In the genomic region with DNA sequence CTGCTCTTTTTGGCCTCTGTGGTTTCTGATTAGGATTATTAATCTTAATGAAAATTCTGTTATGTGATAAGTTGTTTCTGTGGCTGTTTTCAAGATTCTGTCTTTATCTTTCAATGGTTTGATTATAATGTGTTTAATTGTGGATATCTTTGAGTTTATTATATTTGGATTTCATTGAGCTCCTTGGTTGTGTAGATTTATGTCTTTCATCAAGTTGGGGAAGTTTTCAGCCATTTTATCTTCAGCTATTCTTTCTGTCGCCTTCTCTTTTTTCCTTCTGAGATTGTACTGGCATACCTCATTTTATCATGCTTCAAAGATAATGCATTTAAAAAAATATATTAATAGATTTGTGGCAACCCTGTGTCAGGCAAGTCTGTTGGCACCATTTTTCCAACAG, we compare ENCODE assay signal across 18 cellular contexts. TPM values are rescaled to one million over a fixed set of nuclear protein-coding genes. Genes with fewer than 3 reads are reported as not detected.
DNase-seq lines count a peak whose midpoint lies in the region; ATAC-seq, FAIRE-seq and TF ChIP-seq lines count a peak whose summit lies in the region.
"Had no signal": no experiment of that assay in that cellular context is flagged by ENCODE, and none has a peak within 500 bp of the region (broad histone marks: within the 10 kb centered on the region; RNA-seq: fewer than 3 reads in every experiment).

No MANE protein-coding gene starts in this region.

- H3K9me3 ChIP-seq in skeletal muscle satellite cell (replicated peaks; ENCODE audit: low read length) (no peaks in the 10 kb centered on the region), small intestine (ENCODE audit: control insufficient read depth, low read depth) (no peaks in the 10 kb centered on the region)
- H3K9me3 ChIP-seq: BLaER1, HAP-1 had no signal

- H3K27me3 ChIP-seq in ACC112 (ENCODE audit: insufficient read depth, low read length) = no peaks in the 10 kb centered on the region
- no peaks in the 10 kb centered on the region for H3K27me3 ChIP-seq in skeletal muscle satellite cell (ENCODE audit: control insufficient read depth, insufficient read depth, low read length)
- no peaks in the 10 kb centered on the region for H3K27me3 ChIP-seq in small intestine (ENCODE audit: control insufficient read depth in 2 of 2, insufficient read depth in 2 of 2, low read length in 2 of 2)
- H3K27me3 ChIP-seq: BLaER1 had no signal

- FAIRE-seq in small intestine (lab: Jason Lieb, UNC) = no peak
- FAIRE-seq: H1, HepG2 had no signal

- no peak for DNase-seq in HFFc6
- DNase-seq in WTC11 (ENCODE audit: low spot score) = no peak
- DNase-seq in small intestine = no peak
- DNase-seq in NK-92 treated with Interleukin-12 subunit alpha and Interleukin-12 subunit beta, amount 100 ng/mL, for 24 hours (lab: John Stamatoyannopoulos, UW) = no peak
- DNase-seq: CD4-positive, alpha-beta memory T cell; DMS153; DMS79; GDM1; KBM-7 had no signal

- H3K27me3 Mint-ChIP-seq in HFFc6 (ENCODE audit: insufficient read depth) (no peaks in the 10 kb centered on the region), WTC11 (ENCODE audit: low read depth) (no peaks in the 10 kb centered on the region)
- H3K27me3 Mint-ChIP-seq: CD4-positive, alpha-beta memory T cell; IgD-negative memory B cell had no signal

- CTCF ChIA-PET in WTC11 (lab: Charles Lee) = no interaction called here

- H3K4me2 ChIP-seq in skeletal muscle satellite cell (ENCODE audit: low read length) = peak overlapping the region; percentile 8
- H3K4me2 ChIP-seq: BLaER1 had no signal

- peaks cover 10% of the 10 kb centered on the region for H3K79me2 ChIP-seq in ACC112 (ENCODE audit: control insufficient read depth, insufficient read depth, low read length, unreplicated experiment)

- peaks cover 73% of the 10 kb centered on the region for H3K36me3 Mint-ChIP-seq in HFFc6 (ENCODE audit: low read depth)
- peaks cover 28% of the 10 kb centered on the region for H3K36me3 Mint-ChIP-seq in WTC11

- TF ChIP-seq CTCF in HFFc6 (IDR thresholded peaks at IDR 0.05) (no peak), WTC11 (IDR thresholded peaks at IDR 0.05) (no peak)

- H3K36me3 ChIP-seq in ACC112 (ENCODE audit: insufficient read depth, low read length) (peaks cover 48% of the 10 kb centered on the region), skeletal muscle satellite cell (ENCODE audit: insufficient read depth, low read length) (peaks cover 38% of the 10 kb centered on the region), small intestine (ENCODE audit: control insufficient read depth in 2 of 2, insufficient read depth in 2 of 2, low read length in 2 of 2) (peaks cover 4 to 7% of the 10 kb centered on the region in 2 donors)

- POLR2A ChIA-PET in WTC11 (lab: Charles Lee) = no interaction called here

- H2AFZ ChIP-seq in ACC112 (ENCODE audit: low read length, unreplicated experiment) = no peak overlapping the region

- WGBS in small intestine, 3 donors = 96 to 100% (median 96%) methylated on average over 1 of the region's 1 CpG

- H3K27ac ChIP-seq in ACC112 (ENCODE audit: low read depth, low read length) = 0 out of 2 replicates have a peak overlapping the region, but pooled peaks have one; percentile 26
- no peak overlapping the region for H3K27ac ChIP-seq in small intestine (ENCODE audit: low read depth in 1 of 2, low read length in 1 of 2)
- H3K27ac ChIP-seq: BLaER1 had no signal

- ATAC-seq in WTC11 (no peak), HG02981 (IDR thresholded peaks at IDR 0.05; ENCODE audit: unreplicated experiment) (no peak)
- ATAC-seq: HepG2 had no signal

- H3K9ac ChIP-seq in skeletal muscle satellite cell (ENCODE audit: low read depth, low read length) = no peak overlapping the region
- H3K9ac ChIP-seq: BLaER1 had no signal

- H3K4me3 ChIP-seq in ACC112 (ENCODE audit: low read depth, low read length) (no peak overlapping the region), skeletal muscle satellite cell (ENCODE audit: low read length) (no peak overlapping the region), small intestine (ENCODE audit: low read depth in 1 of 2, low read length in 2 of 2) (no peak overlapping the region)
- H3K4me3 ChIP-seq: BLaER1, HAP-1 had no signal

- no peak overlapping the region for H3K4me3 Mint-ChIP-seq in HFFc6
- H3K4me3 Mint-ChIP-seq in WTC11 = no peak overlapping the region
- H3K4me3 Mint-ChIP-seq: CD14-positive monocyte; CD4-positive, alpha-beta memory T cell; IgD-negative memory B cell had no signal

- 0 out of 2 replicates have a peak overlapping the region, but pooled peaks have one; percentile 7 for H3K27ac Mint-ChIP-seq in HFFc6
- H3K27ac Mint-ChIP-seq in WTC11 = 0 out of 2 replicates have a peak overlapping the region, but pooled peaks have one; percentile 10

- H3K4me1 Mint-ChIP-seq in HFFc6 (ENCODE audit: low read depth) = peaks cover 61% of the 10 kb centered on the region
- peaks cover 3% of the 10 kb centered on the region for H3K4me1 Mint-ChIP-seq in WTC11
- H3K4me1 Mint-ChIP-seq: CD14-positive monocyte had no signal

- H3K9me3 Mint-ChIP-seq in HFFc6 (0 out of 2 replicates have a peak, but pooled peaks cover 4% of the 10 kb centered on the region), WTC11 (no peaks in the 10 kb centered on the region)

- H3K4me1 ChIP-seq in ACC112 (ENCODE audit: control insufficient read depth, insufficient read depth, low read length, unreplicated experiment) (peaks cover 26% of the 10 kb centered on the region), skeletal muscle satellite cell (ENCODE audit: control insufficient read depth, insufficient read depth, low read length) (peaks cover 25% of the 10 kb centered on the region), small intestine (ENCODE audit: control insufficient read depth in 2 of 2, insufficient read depth in 1 of 2, low read depth in 1 of 2, low read length in 1 of 2) (no peaks in the 10 kb centered on the region)
- H3K4me1 ChIP-seq: BLaER1 had no signal

TF ChIP-seq in WTC11, 78 proteins besides CTCF, POLR2A, EP300 and RAD21:
- TF ChIP-seq ZNF263 (CRISPR knock-in tag; IDR thresholded peaks at IDR 0.05; ENCODE audit: low read depth) (no peak), ZNF317 (CRISPR knock-in tag; IDR thresholded peaks at IDR 0.05; ENCODE audit: borderline replicate concordance, low read depth) (no peak), CREM (CRISPR knock-in tag; IDR thresholded peaks at IDR 0.05) (no peak), NFE2L1 (CRISPR knock-in tag; IDR thresholded peaks at IDR 0.05) (no peak), HMGA2 (CRISPR knock-in tag; IDR thresholded peaks at IDR 0.05) (no peak), ZBTB21 (CRISPR knock-in tag; IDR thresholded peaks at IDR 0.05; ENCODE audit: borderline replicate concordance) (no peak), CREB1 (CRISPR knock-in tag; IDR thresholded peaks at IDR 0.05) (no peak), ATF1 (CRISPR knock-in tag; IDR thresholded peaks at IDR 0.05) (no peak), ETV6 (CRISPR knock-in tag; IDR thresholded peaks at IDR 0.05) (no peak), GTF2I (CRISPR knock-in tag; conservative IDR thresholded peaks at IDR 0.05) (no peak)
- TF ChIP-seq, protein P1, sequence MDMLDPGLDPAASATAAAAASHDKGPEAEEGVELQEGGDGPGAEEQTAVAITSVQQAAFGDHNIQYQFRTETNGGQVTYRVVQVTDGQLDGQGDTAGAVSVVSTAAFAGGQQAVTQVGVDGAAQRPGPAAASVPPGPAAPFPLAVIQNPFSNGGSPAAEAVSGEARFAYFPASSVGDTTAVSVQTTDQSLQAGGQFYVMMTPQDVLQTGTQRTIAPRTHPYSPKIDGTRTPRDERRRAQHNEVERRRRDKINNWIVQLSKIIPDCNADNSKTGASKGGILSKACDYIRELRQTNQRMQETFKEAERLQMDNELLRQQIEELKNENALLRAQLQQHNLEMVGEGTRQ (CRISPR knock-in tag; IDR thresholded peaks at IDR 0.05) = no peak
- TF ChIP-seq, protein P2, sequence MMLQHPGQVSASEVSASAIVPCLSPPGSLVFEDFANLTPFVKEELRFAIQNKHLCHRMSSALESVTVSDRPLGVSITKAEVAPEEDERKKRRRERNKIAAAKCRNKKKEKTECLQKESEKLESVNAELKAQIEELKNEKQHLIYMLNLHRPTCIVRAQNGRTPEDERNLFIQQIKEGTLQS (CRISPR knock-in tag; conservative IDR thresholded peaks at IDR 0.05) = no peak
- TF ChIP-seq, protein P3, sequence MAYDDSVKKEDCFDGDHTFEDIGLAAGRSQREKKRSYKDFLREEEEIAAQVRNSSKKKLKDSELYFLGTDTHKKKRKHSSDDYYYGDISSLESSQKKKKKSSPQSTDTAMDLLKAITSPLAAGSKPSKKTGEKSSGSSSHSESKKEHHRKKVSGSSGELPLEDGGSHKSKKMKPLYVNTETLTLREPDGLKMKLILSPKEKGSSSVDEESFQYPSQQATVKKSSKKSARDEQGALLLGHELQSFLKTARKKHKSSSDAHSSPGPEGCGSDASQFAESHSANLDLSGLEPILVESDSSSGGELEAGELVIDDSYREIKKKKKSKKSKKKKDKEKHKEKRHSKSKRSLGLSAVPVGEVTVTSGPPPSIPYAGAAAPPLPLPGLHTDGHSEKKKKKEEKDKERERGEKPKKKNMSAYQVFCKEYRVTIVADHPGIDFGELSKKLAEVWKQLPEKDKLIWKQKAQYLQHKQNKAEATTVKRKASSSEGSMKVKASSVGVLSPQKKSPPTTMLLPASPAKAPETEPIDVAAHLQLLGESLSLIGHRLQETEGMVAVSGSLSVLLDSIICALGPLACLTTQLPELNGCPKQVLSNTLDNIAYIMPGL (CRISPR knock-in tag; IDR thresholded peaks at IDR 0.05) = no peak

RNA-seq across cellular contexts. Expression of a gene that starts 54.5 kb away (rescaled TPM):
- total RNA-seq in HFFc6 (2021; fragmentation: NEBNext Ultra II Directional; extraction: Animal tissue kit (Norgen Biotek cat#: 25700)) = 100 to 1,000 TPM; 101 to 124 (median 112) TPM
- total RNA-seq in WTC11 (2021) = 62.5 to 68.4 TPM (median 67.0 TPM) in 3 replicates
- 59.2 and 68.4 TPM in 2 replicates for total RNA-seq in skeletal muscle satellite cell (2012; rRNA removed)
- polyA plus RNA-seq in small intestine = 10 to 100 TPM in 2 of 3 donors, 1 to 10 TPM in 1; 6.2 to 48.1 (median 14.8) TPM
